Comparison of ENCODE assay signal across 12 cellular contexts in genomic region chr3:147413712-147414325, GRCh38. TPM values are rescaled to one million over a fixed set of nuclear protein-coding genes. Genes with fewer than 3 reads are reported as not detected.
DNase-seq lines count a peak whose midpoint lies in the region; ATAC-seq and TF ChIP-seq lines count a peak whose summit lies in the region.
"Had no signal": no experiment of that assay in that cellular context is flagged by ENCODE, and none has a peak within 500 bp of the region (broad histone marks: within the 10 kb centered on the region; RNA-seq: fewer than 3 reads in every experiment).

No MANE protein-coding gene starts in this region.

- 14% methylated on average over 22 of the region's 22 CpGs for WGBS in esophagus muscularis mucosa

- no peak for ATAC-seq in activated B cell treated with CpG ODN at 0.5 μM for 24 hours (ENCODE audit: low read depth)
- ATAC-seq: K562 had no signal

- no peaks in the 10 kb centered on the region for H3K36me3 Mint-ChIP-seq in activated B cell treated with CpG ODN at 0.5 μM for 24 hours (ENCODE audit: low read depth)
- H3K36me3 Mint-ChIP-seq in progenitor cell of endocrine pancreas (ENCODE audit: insufficient read depth): no peaks in the 10 kb centered on the region
- no peaks in the 10 kb centered on the region for H3K36me3 Mint-ChIP-seq in mesothelial cell of epicardium

- POLR2A ChIA-PET in activated B cell treated with CpG ODN at 0.5 μM for 24 hours (lab: Charles Lee): no interaction called here

- H3K4me1 Mint-ChIP-seq in activated B cell treated with CpG ODN at 0.5 μM for 24 hours: peaks cover 30% of the 10 kb centered on the region
- H3K4me1 Mint-ChIP-seq in progenitor cell of endocrine pancreas (ENCODE audit: low read depth): peaks cover 8% of the 10 kb centered on the region
- H3K4me1 Mint-ChIP-seq in mesothelial cell of epicardium: peaks cover 18% of the 10 kb centered on the region

- H3K36me3 ChIP-seq in esophagus muscularis mucosa: no peaks in the 10 kb centered on the region

- intact Hi-C loops in activated B cell treated with CpG ODN at 0.5 μM for 24 hours (cut with micrococcal nuclease) (loop anchor here (2.0 kb wide), 1 partner anchor 27 kb away; no protein-coding TSS in a partner anchor), esophagus muscularis mucosa (cut with DNase I) (loop anchor here (5.0 kb wide), 1 partner anchor 37 kb away; no protein-coding TSS in a partner anchor)

- H3K4me1 ChIP-seq in esophagus muscularis mucosa: peaks cover 31 to 51% (median 44%) of the 10 kb centered on the region in 4 donors

- H3K9me3 ChIP-seq in esophagus muscularis mucosa: peaks cover 0 to 17% (median 0%) of the 10 kb centered on the region in 4 donors

- H3K27ac ChIP-seq in esophagus muscularis mucosa (replicated peaks in 1 of 4): no peak overlapping the region
- H3K27ac ChIP-seq: 22Rv1 had no signal

- H3K27me3 Mint-ChIP-seq in activated B cell treated with CpG ODN at 0.5 μM for 24 hours (peaks cover 59% of the 10 kb centered on the region), progenitor cell of endocrine pancreas (peaks cover 91% of the 10 kb centered on the region), mesothelial cell of epicardium (ENCODE audit: low read depth) (peaks cover 97% of the 10 kb centered on the region)

- H3K27me3 ChIP-seq in esophagus muscularis mucosa: peaks cover 9 to 100% (median 90%) of the 10 kb centered on the region in 4 donors

- TF ChIP-seq CTCF in activated B cell treated with CpG ODN at 0.5 μM for 24 hours (IDR thresholded peaks at IDR 0.05) (no peak), esophagus muscularis mucosa (IDR thresholded peaks at IDR 0.05) (no peak), progenitor cell of endocrine pancreas (IDR thresholded peaks at IDR 0.05; ENCODE audit: unreplicated experiment) (no peak), mesothelial cell of epicardium (IDR thresholded peaks at IDR 0.05; ENCODE audit: unreplicated experiment) (no peak)

- H3K4me3 ChIP-seq in esophagus muscularis mucosa: peak overlapping the region; percentile 4 to 43 (median 31)
- H3K4me3 ChIP-seq: K562 had no signal

- CTCF ChIA-PET in activated B cell treated with CpG ODN at 0.5 μM for 24 hours (lab: Charles Lee): no interaction called here

- TF ChIP-seq POLR2A in esophagus muscularis mucosa (IDR thresholded peaks at IDR 0.05; ENCODE audit: low read depth): no peak

- H3K27ac Mint-ChIP-seq in activated B cell treated with CpG ODN at 0.5 μM for 24 hours: no peak overlapping the region
- peak overlapping the region; percentile 12 for H3K27ac Mint-ChIP-seq in progenitor cell of endocrine pancreas
- H3K27ac Mint-ChIP-seq in mesothelial cell of epicardium: no peak overlapping the region

- no peak for TF ChIP-seq EP300 in esophagus muscularis mucosa (IDR thresholded peaks at IDR 0.05)

- DNase-seq in DMS53 (lab: John Stamatoyannopoulos, UW) (peak; percentile 35), DMS53 treated with DMSO at 0.1 percent for 48 hours (lab: John Stamatoyannopoulos, UW; ENCODE audit: unreplicated experiment) (no peak), activated B cell treated with CpG ODN at 0.5 μM for 24 hours (no peak), esophagus muscularis mucosa (ENCODE audit: extremely low spot score) (no peak), progenitor cell of endocrine pancreas (ENCODE audit: low spot score, unreplicated experiment) (no peak), mesothelial cell of epicardium (ENCODE audit: low spot score in 2 of 2, unreplicated experiment in 2 of 2) (no peak), T-helper 9 cell (no peak), SKM-1 treated with dmso at 0.1 percent for 144 hours (lab: John Stamatoyannopoulos, UW; ENCODE audit: unreplicated experiment) (no peak)
- DNase-seq: hippocampal formation, NCI-H82 had no signal

- H3K4me3 Mint-ChIP-seq in activated B cell treated with CpG ODN at 0.5 μM for 24 hours (peak overlapping the region; percentile 62), progenitor cell of endocrine pancreas (ENCODE audit: low read depth) (no peak overlapping the region), mesothelial cell of epicardium (no peak overlapping the region)

- no peaks in the 10 kb centered on the region for H3K9me3 Mint-ChIP-seq in activated B cell treated with CpG ODN at 0.5 μM for 24 hours
- no peaks in the 10 kb centered on the region for H3K9me3 Mint-ChIP-seq in progenitor cell of endocrine pancreas (ENCODE audit: low read depth)
- H3K9me3 Mint-ChIP-seq in mesothelial cell of epicardium: no peaks in the 10 kb centered on the region

RNA-seq across cellular contexts. Expression of gene ZIC1, which starts 4.7 kb away (rescaled TPM):
- not detected in 2 replicates for total RNA-seq in activated B cell treated with CpG ODN at 0.5 μM for 24 hours
- total RNA-seq in esophagus muscularis mucosa: not detected
- 0.40 and 0.77 TPM in 2 replicates for total RNA-seq in progenitor cell of endocrine pancreas
- 0.22 TPM in 1 of 3 replicates, not detected in the others for total RNA-seq in mesothelial cell of epicardium

RNA-seq across cellular contexts. Expression of gene ZIC4, which starts 7.5 kb away (rescaled TPM):
- total RNA-seq in activated B cell treated with CpG ODN at 0.5 μM for 24 hours (not detected in 2 replicates), esophagus muscularis mucosa (not detected), progenitor cell of endocrine pancreas (not detected in 2 replicates), mesothelial cell of epicardium (not detected in 3 replicates)
- total RNA-seq: K562 had no signal
